ENCODE assay signal across 1 cellular context in genomic region chr17:17978481-17979424, GRCh38.
TF ChIP-seq lines count a peak whose summit lies in the region.

No MANE protein-coding gene starts in this region.

TF ChIP-seq in WTC11, 78 proteins besides CTCF, POLR2A, EP300 and RAD21 (continued from another document):
- no peak for TF ChIP-seq PRDM15 (CRISPR knock-in tag; IDR thresholded peaks at IDR 0.05)
- no peak for TF ChIP-seq GTF2I (CRISPR knock-in tag; conservative IDR thresholded peaks at IDR 0.05)
- no peak for TF ChIP-seq ERG (CRISPR knock-in tag; IDR thresholded peaks at IDR 0.05)
- no peak for TF ChIP-seq ZMAT4 (CRISPR knock-in tag; IDR thresholded peaks at IDR 0.05)
- no peak for TF ChIP-seq CREB1 (CRISPR knock-in tag; IDR thresholded peaks at IDR 0.05)
- TF ChIP-seq ZNF512 (CRISPR knock-in tag; IDR thresholded peaks at IDR 0.05; ENCODE audit: borderline replicate concordance), result no peak
- TF ChIP-seq TP53 (CRISPR knock-in tag; IDR thresholded peaks at IDR 0.05), result no peak
- no peak for TF ChIP-seq GRHL2 (CRISPR knock-in tag; IDR thresholded peaks at IDR 0.05; ENCODE audit: insufficient replicate concordance, severe bottlenecking)
- no peak for TF ChIP-seq HMGXB4 (CRISPR knock-in tag; IDR thresholded peaks at IDR 0.05)
- no peak for TF ChIP-seq FOXP4 (CRISPR knock-in tag; IDR thresholded peaks at IDR 0.05)
- no peak for TF ChIP-seq TEAD1 (CRISPR knock-in tag; IDR thresholded peaks at IDR 0.05)
- TF ChIP-seq RORB (CRISPR knock-in tag; IDR thresholded peaks at IDR 0.05), result no peak
- no peak for TF ChIP-seq KAT7 (CRISPR knock-in tag; IDR thresholded peaks at IDR 0.05; ENCODE audit: borderline replicate concordance)
- TF ChIP-seq ZNF281 (CRISPR knock-in tag; IDR thresholded peaks at IDR 0.05), result no peak
- TF ChIP-seq TEAD4 (CRISPR knock-in tag; IDR thresholded peaks at IDR 0.05), result no peak
